24 cellular contexts compared by ENCODE assay signal in the genomic region with DNA sequence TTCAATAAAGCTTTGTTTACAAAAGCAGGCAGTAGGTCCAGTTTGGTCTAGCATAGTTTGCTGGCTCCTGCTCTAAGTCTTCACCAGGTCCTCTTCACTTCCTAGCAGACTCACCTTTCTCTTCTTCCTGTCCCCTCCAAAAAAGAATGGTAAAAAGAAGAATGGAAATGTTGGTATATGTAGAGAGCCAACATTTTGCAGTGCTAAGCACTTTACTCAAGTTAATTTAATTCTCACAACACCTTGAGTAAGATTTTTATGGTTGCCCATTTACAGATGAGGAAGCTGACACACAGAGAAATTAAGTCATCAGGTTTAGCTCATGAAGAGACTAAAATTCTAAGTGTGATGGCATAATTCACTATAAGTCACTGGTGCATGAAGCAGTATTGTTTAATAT.
DNase-seq lines count a peak whose midpoint lies in the region; ATAC-seq, FAIRE-seq and TF ChIP-seq lines count a peak whose summit lies in the region.
"Had no signal": no experiment of that assay in that cellular context is flagged by ENCODE, and none has a peak within 500 bp of the region (broad histone marks: within the 10 kb centered on the region; RNA-seq: fewer than 3 reads in every experiment).

No MANE protein-coding gene starts in this region.

- H3K36me3 ChIP-seq in BLaER1 (no peaks in the 10 kb centered on the region), IMR-90 (ENCODE audit: control insufficient read depth, insufficient read depth, low read length) (no peaks in the 10 kb centered on the region), bronchial epithelial cell (ENCODE audit: control insufficient read depth, insufficient read depth, low read length) (no peaks in the 10 kb centered on the region)
- H3K36me3 ChIP-seq: BE2C had no signal

- H3K23ac ChIP-seq in IMR-90 (ENCODE audit: low read depth, low read length): no peak overlapping the region

- peak; percentile 62 for FAIRE-seq in bronchial epithelial cell (lab: Jason Lieb, UNC)
- FAIRE-seq: A549, GM12891, GM18507 had no signal

- ATAC-seq in IMR-90 (ENCODE audit: low read depth) (no peak), HG03442 (IDR thresholded peaks at IDR 0.05; ENCODE audit: unreplicated experiment) (no peak)
- ATAC-seq: A549, GM23338, HCT116 had no signal

- H3K27me3 ChIP-seq in BLaER1: no peaks in the 10 kb centered on the region
- no peaks in the 10 kb centered on the region for H3K27me3 ChIP-seq in IMR-90 (ENCODE audit: control insufficient read depth, insufficient read depth, low read length)
- no peaks in the 10 kb centered on the region for H3K27me3 ChIP-seq in bronchial epithelial cell (ENCODE audit: control insufficient read depth, insufficient read depth, low read length)
- H3K27me3 ChIP-seq: BE2C had no signal

- H3K9ac ChIP-seq in BLaER1 (no peak overlapping the region), IMR-90 (ENCODE audit: low read depth, low read length) (no peak overlapping the region)

- no peak for TF ChIP-seq RAD21 in IMR-90 (IDR thresholded peaks at IDR 0.05; ENCODE audit: low read length)

- H4K20me1 ChIP-seq in BLaER1 (no peaks in the 10 kb centered on the region), IMR-90 (ENCODE audit: insufficient read depth, low read length) (no peaks in the 10 kb centered on the region)

- H3K4me2 ChIP-seq in BLaER1 (peak overlapping the region; percentile 75; the same call in 1 of the 2 replicates), IMR-90 (ENCODE audit: low read depth, low read length) (no peak overlapping the region)
- H3K4me2 ChIP-seq: A549, GM23338 had no signal

- intact Hi-C loops in IMR-90 (cut with micrococcal nuclease): no loop called here

- no peak overlapping the region for H2BK120ac ChIP-seq in IMR-90 (ENCODE audit: low read depth, low read length)

- no peak overlapping the region for H4K8ac ChIP-seq in IMR-90 (ENCODE audit: low read depth in 2 of 2, low read length in 2 of 2)

- TF ChIP-seq CTCF in IMR-90 (conservative IDR thresholded peaks at IDR 0.05; ENCODE audit: low read depth, low read length) (no peak), bronchial epithelial cell (IDR thresholded peaks at IDR 0.05; ENCODE audit: insufficient read depth, low read length, severe bottlenecking) (no peak)

- no peak for TF ChIP-seq POLR2A in IMR-90 (IDR thresholded peaks at IDR 0.05; ENCODE audit: low read depth, low read length)

- in situ Hi-C loops in IMR-90 (cut with MboI; ENCODE audit: low sequenced_read_pairs): no loop called here

- no peak overlapping the region for H3K14ac ChIP-seq in IMR-90 (replicated peaks; ENCODE audit: low read depth, low read length)

- H2BK20ac ChIP-seq in IMR-90 (ENCODE audit: low read depth, low read length): no peak overlapping the region

- H3K4me1 ChIP-seq in BLaER1 (peaks cover 55% of the 10 kb centered on the region), IMR-90 (ENCODE audit: control insufficient read depth, insufficient read depth, low read length) (peaks cover 3% of the 10 kb centered on the region)
- H3K4me1 ChIP-seq: A549, BE2C had no signal

- 0 out of 2 replicates have a peak, but pooled peaks cover 2% of the 10 kb centered on the region for H3K9me1 ChIP-seq in IMR-90 (ENCODE audit: insufficient read depth, low read length)

- no peak overlapping the region for H2AK9ac ChIP-seq in IMR-90 (replicated peaks; ENCODE audit: low read depth, low read length, poor library complexity)

- H3K79me1 ChIP-seq in IMR-90 (ENCODE audit: low read depth in 1 of 2, low read length in 2 of 2): peaks cover 0 to 4% of the 10 kb centered on the region in 2 experiments; a peak in 3 of 4 replicates

- 0 out of 3 replicates have a peak overlapping the region, but pooled peaks have one; percentile 26 for H2BK15ac ChIP-seq in IMR-90 (ENCODE audit: low read depth, low read length)

- no peaks in the 10 kb centered on the region for H3K9me3 ChIP-seq in BLaER1
- no peaks in the 10 kb centered on the region for H3K9me3 ChIP-seq in IMR-90 (ENCODE audit: control insufficient read depth, insufficient read depth, low read length)
- H3K9me3 ChIP-seq: A549, BE2C had no signal

- H4K5ac ChIP-seq in IMR-90 (ENCODE audit: low read depth, low read length): no peak overlapping the region

- CTCF ChIA-PET in IMR-90 (lab: Yijun Ruan, JAX): no interaction called here

- H2AK5ac ChIP-seq in IMR-90 (ENCODE audit: low read depth, low read length): no peak overlapping the region

- H3K27ac ChIP-seq in BLaER1: no peak overlapping the region
- no peak overlapping the region for H3K27ac ChIP-seq in IMR-90 (ENCODE audit: insufficient read depth, low read length)
- H3K27ac ChIP-seq: A549 had no signal

- H2AFZ ChIP-seq in IMR-90 (replicated peaks; ENCODE audit: low read length, poor library complexity): no peak overlapping the region

- dilution Hi-C loops in IMR-90 (cut with HindIII; ENCODE audit: low sequenced_read_pairs, unreplicated experiment): loop anchor here (25.0 kb wide), 1 partner anchor 418 kb away; no protein-coding TSS in a partner anchor

- BruUV-seq in IMR-90 (replicated peaks; lab: Mats Ljungman, UMichigan): no TSS peak

- H2BK5ac ChIP-seq in IMR-90 (ENCODE audit: low read depth, low read length, poor library complexity, severe bottlenecking): no peak overlapping the region

- H3K4me3 ChIP-seq in BLaER1 (no peak overlapping the region), IMR-90 (ENCODE audit: insufficient read depth, low read depth, low read length) (no peak overlapping the region), bronchial epithelial cell (ENCODE audit: low read depth, low read length) (no peak overlapping the region)
- H3K4me3 ChIP-seq: A549, GM23338 had no signal

- POLR2A ChIA-PET in IMR-90 (lab: Charles Lee; ENCODE audit: unreplicated experiment): no interaction called here

- no peak overlapping the region for H3K18ac ChIP-seq in IMR-90 (ENCODE audit: low read depth, low read length)

- H3K4ac ChIP-seq in IMR-90 (ENCODE audit: low read depth, low read length): no peak overlapping the region

- no peak overlapping the region for H4K91ac ChIP-seq in IMR-90 (ENCODE audit: insufficient read depth, low read depth, low read length)

- no peak overlapping the region for H3K56ac ChIP-seq in IMR-90 (ENCODE audit: extremely low read depth, insufficient read depth, low read length)

- DNase-seq in IMR-90 (no peak), bronchial epithelial cell (ENCODE audit: low read depth) (no peak), kidney tubule cell (ENCODE audit: low spot score) (peak; percentile 39), activated T-cell treated with anti-CD3 and anti-CD28 coated beads for 4 hours (no peak), DMS79 treated with DMSO at 0.1 percent for 48 hours (lab: John Stamatoyannopoulos, UW) (no peak)
- DNase-seq: 8988T; ACHN; AML-193; BE2C; C1 segment of cervical spinal cord; Calu3; CD4-positive, alpha-beta memory T cell; COR-L47; EL; GDM1; H9; HFFc6 had no signal

TF ChIP-seq in IMR-90, 13 proteins besides CTCF, POLR2A, EP300 and RAD21:
- TF ChIP-seq MXI1 (IDR thresholded peaks at IDR 0.05; ENCODE audit: borderline replicate concordance, low read depth, low read length): no peak
- peak; percentile 69 for TF ChIP-seq MAFK (IDR thresholded peaks at IDR 0.05; ENCODE audit: low read depth, low read length)
- no peak for TF ChIP-seq SMC3 (IDR thresholded peaks at IDR 0.05; ENCODE audit: low read depth, low read length)
